1 cellular context compared by ENCODE assay signal in genomic region chr5:42507451-42508092, GRCh38.
A peak's percentile ranks its signal among the peaks of the same experiment; 100 is the strongest.
TF ChIP-seq lines count a peak whose summit lies in the region.

No MANE protein-coding gene starts in this region.

TF ChIP-seq in HepG2, 621 proteins besides CTCF, POLR2A, EP300 and RAD21 (continued from another document):
- TF ChIP-seq AHDC1 (CRISPR knock-in tag; IDR thresholded peaks at IDR 0.05; ENCODE audit: borderline replicate concordance) (no peak), ZNF780A (CRISPR knock-in tag; IDR thresholded peaks at IDR 0.05) (no peak), ZKSCAN5 (CRISPR knock-in tag; IDR thresholded peaks at IDR 0.05) (no peak), NFE2L2 (IDR thresholded peaks at IDR 0.05; ENCODE audit: low read length) (peak; percentile 31; the same call in 1 of the 2 replicates), ZNF484 (CRISPR knock-in tag; IDR thresholded peaks at IDR 0.05; ENCODE audit: borderline replicate concordance, low read depth) (no peak), NFAT5 (CRISPR knock-in tag; IDR thresholded peaks at IDR 0.05) (no peak)
